26 cellular contexts compared by ENCODE assay signal in the genomic region with DNA sequence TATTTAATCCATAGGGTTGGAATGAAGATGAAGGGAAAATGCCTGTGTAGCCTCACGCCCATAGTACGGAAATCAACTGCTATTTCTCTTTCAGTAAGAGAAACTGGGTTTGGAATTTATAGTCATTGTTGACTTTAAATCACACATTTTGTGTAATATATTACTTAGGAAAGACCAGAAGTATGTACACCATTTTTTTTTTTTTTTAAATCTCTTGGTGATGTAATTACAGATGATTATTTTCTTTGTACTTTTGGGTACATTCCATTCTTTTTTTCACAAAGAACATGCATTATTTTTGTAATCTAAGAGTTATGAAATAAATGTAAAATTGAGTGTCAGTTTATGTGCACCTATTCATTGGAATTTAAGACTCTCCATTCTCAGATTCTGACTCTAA.
"Had no signal": no experiment of that assay in that cellular context is flagged by ENCODE, and none has a peak within 500 bp of the region (broad histone marks: within the 10 kb centered on the region; RNA-seq: fewer than 3 reads in every experiment).

No MANE protein-coding gene starts in this region.

- H3K27ac Mint-ChIP-seq: activated naive CD4-positive, alpha-beta T cell treated with anti-CD3 and anti-CD28 coated beads for 36 hours; brain; naive thymus-derived CD4-positive, alpha-beta T cell; stimulated activated memory B cell treated with anti-CD40 and anti-IgM and Interleukin-4, amounts not matched to agents 10 μg/mL and 1 μg/mL and 100 μg/mL, for 72 hours; T-helper 1 cell treated with Interleukin-12 subunit alpha and Interleukin-12 subunit beta and Interleukin-4 antibody, amounts not matched to agents 30 μg/mL and 1 μg/mL, for 36 hours; WTC11 had no signal

- H3K4me3 Mint-ChIP-seq: activated naive CD4-positive, alpha-beta T cell treated with anti-CD3 and anti-CD28 coated beads for 36 hours; brain; naive thymus-derived CD4-positive, alpha-beta T cell; stimulated activated memory B cell treated with anti-CD40 and anti-IgM and Interleukin-4, amounts not matched to agents 10 μg/mL and 1 μg/mL and 100 μg/mL, for 72 hours; T-helper 1 cell treated with Interleukin-12 subunit alpha and Interleukin-12 subunit beta and Interleukin-4 antibody, amounts not matched to agents 30 μg/mL and 1 μg/mL, for 36 hours; WTC11 had no signal

- H3K9me3 Mint-ChIP-seq: activated naive CD4-positive, alpha-beta T cell treated with anti-CD3 and anti-CD28 coated beads for 36 hours; brain; naive thymus-derived CD4-positive, alpha-beta T cell; stimulated activated memory B cell treated with anti-CD40 and anti-IgM and Interleukin-4, amounts not matched to agents 10 μg/mL and 1 μg/mL and 100 μg/mL, for 72 hours; T-helper 1 cell treated with Interleukin-12 subunit alpha and Interleukin-12 subunit beta and Interleukin-4 antibody, amounts not matched to agents 30 μg/mL and 1 μg/mL, for 36 hours; WTC11 had no signal

- H3K9me3 ChIP-seq: esophagus squamous epithelium, heart right ventricle, lower lobe of right lung, neutrophil, pancreas, psoas muscle, testis had no signal

- H3K4me1 ChIP-seq: lower lobe of right lung, psoas muscle, testis had no signal

- H3K27ac ChIP-seq: esophagus squamous epithelium, heart right ventricle, lower lobe of right lung, neutrophil, pancreas, psoas muscle, testis had no signal

- H3K36me3 ChIP-seq: pancreas had no signal

- H3K27me3 ChIP-seq: esophagus squamous epithelium, heart right ventricle, neutrophil, pancreas, testis had no signal

- DNase-seq: activated effector memory CD4-positive, alpha-beta T cell treated with Interleukin-2 at 50 U/mL for 16 hours; activated naive CD4-positive, alpha-beta T cell treated with anti-CD3 and anti-CD28 coated beads for 36 hours; activated T-cell treated with anti-CD3 and anti-CD28 coated beads, Interleukin-2, amount 50 U/mL, for 1 hour; aorta; caudate nucleus; effector memory CD4-positive, alpha-beta T cell; esophagus squamous epithelium; foreskin fibroblast; heart right ventricle; lower lobe of right lung; naive thymus-derived CD4-positive, alpha-beta T cell; pancreas; psoas muscle; right cardiac atrium; small intestine; stimulated activated CD4-positive, alpha-beta T cell treated with anti-CD3 and anti-CD28 coated beads, Interleukin-15, amount 100 ng/mL, for 24 hours; T1000; testis had no signal

- ATAC-seq: heart right ventricle; left lobe of liver; lower lobe of right lung; naive thymus-derived CD4-positive, alpha-beta T cell; pancreas; psoas muscle; right cardiac atrium; stimulated activated memory B cell treated with anti-CD40 and anti-IgM and Interleukin-4, amounts not matched to agents 10 μg/mL and 1 μg/mL and 100 μg/mL, for 72 hours; WTC11 had no signal

- H3K27me3 Mint-ChIP-seq: naive thymus-derived CD4-positive, alpha-beta T cell; stimulated activated memory B cell treated with anti-CD40 and anti-IgM and Interleukin-4, amounts not matched to agents 10 μg/mL and 1 μg/mL and 100 μg/mL, for 72 hours had no signal

- FAIRE-seq: colon, endothelial cell of umbilical vein, pancreas, small intestine had no signal

- H3K4me3 ChIP-seq: esophagus squamous epithelium, heart right ventricle, lower lobe of right lung, pancreas, psoas muscle, testis had no signal
